In the genomic region with DNA sequence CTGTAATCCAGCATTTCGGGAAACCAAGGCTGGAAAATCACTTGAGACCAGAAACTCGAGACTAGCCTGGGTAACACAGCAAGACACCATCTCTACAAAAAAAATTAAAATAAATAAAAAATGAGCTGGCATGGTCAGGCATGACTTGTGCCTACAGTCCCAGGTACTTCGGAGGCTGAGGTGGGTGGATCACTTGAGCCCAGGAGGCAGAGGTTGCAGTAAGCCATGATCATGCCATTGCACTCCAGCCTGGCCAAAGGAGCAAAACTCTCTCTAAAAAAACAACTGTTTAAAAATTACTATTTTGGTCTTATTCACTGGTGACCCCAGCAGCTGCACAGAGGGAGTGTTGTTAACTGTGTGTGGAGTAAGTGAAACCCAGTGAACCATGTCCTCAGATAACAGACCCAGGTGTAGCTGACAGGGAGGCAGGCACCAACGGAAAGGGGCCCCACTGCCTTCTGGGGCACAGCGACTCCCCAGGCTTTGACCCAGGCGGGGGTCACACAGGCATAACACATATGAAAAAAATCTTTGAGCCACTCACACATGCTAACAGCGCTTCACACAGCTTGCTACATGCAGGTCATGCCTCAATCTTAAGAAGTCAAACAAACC, we compare ENCODE assay signal across 17 cellular contexts. TPM values are rescaled to one million over a fixed set of nuclear protein-coding genes. Genes with fewer than 3 reads are reported as not detected.
DNase-seq lines count a peak whose midpoint lies in the region; ATAC-seq and TF ChIP-seq lines count a peak whose summit lies in the region.
"Had no signal": no experiment of that assay in that cellular context is flagged by ENCODE, and none has a peak within 500 bp of the region (broad histone marks: within the 10 kb centered on the region; RNA-seq: fewer than 3 reads in every experiment).

No MANE protein-coding gene starts in this region.

- no peaks in the 10 kb centered on the region for H3K4me1 ChIP-seq in effector memory CD4-positive, alpha-beta T cell (ENCODE audit: control insufficient read depth, insufficient read depth, low read length, poor library complexity, severe bottlenecking)
- H3K4me1 ChIP-seq in stomach: peaks cover 0 to 3% (median 0%) of the 10 kb centered on the region in 4 donors
- H3K4me1 ChIP-seq: sigmoid colon, SJSA1 had no signal

- H3K9me3 ChIP-seq in effector memory CD4-positive, alpha-beta T cell (ENCODE audit: control insufficient read depth, low read length): no peaks in the 10 kb centered on the region
- peaks cover 0 to 4% (median 0%) of the 10 kb centered on the region in 4 donors for H3K9me3 ChIP-seq in stomach
- H3K9me3 ChIP-seq: sigmoid colon had no signal

- no peak for TF ChIP-seq EP300 in stomach (IDR thresholded peaks at IDR 0.05)

- 83 to 94% (median 91%) methylated on average over 7 of the region's 7 CpGs for WGBS in stomach, 5 donors

- no peaks in the 10 kb centered on the region for H3K27me3 ChIP-seq in effector memory CD4-positive, alpha-beta T cell (replicated peaks; ENCODE audit: control insufficient read depth, insufficient read depth, low read length, poor library complexity, severe bottlenecking)
- H3K27me3 ChIP-seq in stomach: no peaks in the 10 kb centered on the region
- H3K27me3 ChIP-seq: sigmoid colon, SJSA1 had no signal

- intact Hi-C loops in stomach (cut with DNase I; ENCODE audit: low total_unique reads): loop anchor here (5.0 kb wide), 1 partner anchor 126 kb away; no protein-coding TSS in a partner anchor

- TF ChIP-seq CTCF in foreskin fibroblast (IDR thresholded peaks at IDR 0.05; ENCODE audit: low read depth, low read length) (no peak), stomach (IDR thresholded peaks at IDR 0.05) (no peak)

- peak; percentile 64 for ATAC-seq in GM18517 (IDR thresholded peaks at IDR 0.05; ENCODE audit: unreplicated experiment)
- peak; percentile 81 for ATAC-seq in GM21447 (IDR thresholded peaks at IDR 0.05; ENCODE audit: unreplicated experiment)
- ATAC-seq in HG03159 (IDR thresholded peaks at IDR 0.05; ENCODE audit: unreplicated experiment): peak; percentile 64
- ATAC-seq: activated CD8-positive, alpha-beta memory T cell treated with anti-CD3 and anti-CD28 coated beads, Interleukin-2, amount 10 ng/mL, durations not matched to agents 7 days and 5 days had no signal

- peaks cover 90% of the 10 kb centered on the region for H3K36me3 ChIP-seq in effector memory CD4-positive, alpha-beta T cell (ENCODE audit: control insufficient read depth, insufficient read depth, low read length)
- peaks cover 92 to 100% (median 100%) of the 10 kb centered on the region in 4 donors for H3K36me3 ChIP-seq in stomach

- no peak overlapping the region for H3K27ac ChIP-seq in effector memory CD4-positive, alpha-beta T cell (ENCODE audit: insufficient read depth, low read length, poor library complexity, severe bottlenecking)
- no peak overlapping the region for H3K27ac ChIP-seq in stomach
- H3K27ac ChIP-seq: sigmoid colon, SJSA1 had no signal

- H3K4me3 ChIP-seq in foreskin fibroblast (ENCODE audit: low read depth in 1 of 2, low read length in 2 of 2) (no peak overlapping the region), stomach (no peak overlapping the region)
- H3K4me3 ChIP-seq in effector memory CD4-positive, alpha-beta T cell (ENCODE audit: insufficient read depth, low read depth, low read length, poor library complexity, severe bottlenecking): no peak overlapping the region
- H3K4me3 ChIP-seq: sigmoid colon, SJSA1 had no signal

- peak; percentile 65 for DNase-seq in left kidney (ENCODE audit: low read depth, low spot score)
- no peak for DNase-seq in DMS53 (lab: John Stamatoyannopoulos, UW)
- DNase-seq in foreskin fibroblast: no peak
- DNase-seq in effector memory CD4-positive, alpha-beta T cell: no peak
- no peak for DNase-seq in stomach
- DNase-seq: activated CD8-positive, alpha-beta memory T cell treated with anti-CD3 and anti-CD28 coated beads, Interleukin-2, amount 10 ng/mL, durations not matched to agents 7 days and 5 days; activated naive CD4-positive, alpha-beta T cell; C1 segment of cervical spinal cord; NCI-H1930; NCI-H82; sigmoid colon; stimulated activated CD4-positive, alpha-beta T cell treated with anti-CD3 and anti-CD28 coated beads, Interleukin-4, amount 100 ng/mL, for 4 hours; stimulated activated naive CD4-positive, alpha-beta T cell treated with Interleukin-2 at 50 U/mL for 16 hours had no signal

- no peak for TF ChIP-seq POLR2A in stomach (IDR thresholded peaks at IDR 0.05)

RNA-seq across cellular contexts. Expression of a gene that starts 12.1 kb away (rescaled TPM):
- 100 to 1,000 TPM in 1 of 5 donors, 10 to 100 TPM in 4; 14.6 to 167 (median 41.7) TPM for total RNA-seq in stomach
- 10 to 100 TPM; 28.5 to 64.6 (median 34.1) TPM for polyA plus RNA-seq in stomach

RNA-seq across cellular contexts. Expression of a gene that starts 12.3 kb away (rescaled TPM):
- 10 to 100 TPM in 2 of 5 donors, 1 to 10 TPM in 3; 4.1 to 19.2 (median 5.0) TPM for total RNA-seq in stomach
- 10 to 100 TPM in 2 of 3 donors, 1 to 10 TPM in 1; 8.4 to 14.3 (median 11.5) TPM for polyA plus RNA-seq in stomach

RNA-seq across cellular contexts. Expression of a gene that starts 23.7 kb away (rescaled TPM):
- total RNA-seq in stomach: 1 to 10 TPM in 1 of 5 donors, not detected in 4; 5.7 TPM
- polyA plus RNA-seq in stomach: 1 to 10 TPM in 1 of 3 donors, under 1 TPM in 2; 0.44 to 2.6 (median 0.70) TPM
- total RNA-seq: activated CD8-positive, alpha-beta memory T cell treated with anti-CD3 and anti-CD28 coated beads, Interleukin-2, amount 10 ng/mL, durations not matched to agents 7 days and 5 days; sigmoid colon; SJSA1 had no signal

RNA-seq across cellular contexts. Expression of a gene that starts 37.6 kb away (rescaled TPM):
- total RNA-seq in stomach: 10 to 100 TPM in 3 of 5 donors, 1 to 10 TPM in 2; 8.8 to 62.0 (median 47.3) TPM
- polyA plus RNA-seq in stomach: 10 to 100 TPM in 2 of 3 donors, 1 to 10 TPM in 1; 3.0 to 28.9 (median 18.8) TPM
- total RNA-seq: activated CD8-positive, alpha-beta memory T cell treated with anti-CD3 and anti-CD28 coated beads, Interleukin-2, amount 10 ng/mL, durations not matched to agents 7 days and 5 days; SJSA1 had no signal

RNA-seq across cellular contexts. Expression of a gene that starts 48.1 kb away (rescaled TPM):
- total RNA-seq in stomach: 10 to 100 TPM; 15.2 to 78.2 (median 48.4) TPM
- polyA plus RNA-seq in stomach: 10 to 100 TPM in 1 of 3 donors, 1 to 10 TPM in 2; 5.8 to 24.2 (median 6.3) TPM
